In the genomic region with DNA sequence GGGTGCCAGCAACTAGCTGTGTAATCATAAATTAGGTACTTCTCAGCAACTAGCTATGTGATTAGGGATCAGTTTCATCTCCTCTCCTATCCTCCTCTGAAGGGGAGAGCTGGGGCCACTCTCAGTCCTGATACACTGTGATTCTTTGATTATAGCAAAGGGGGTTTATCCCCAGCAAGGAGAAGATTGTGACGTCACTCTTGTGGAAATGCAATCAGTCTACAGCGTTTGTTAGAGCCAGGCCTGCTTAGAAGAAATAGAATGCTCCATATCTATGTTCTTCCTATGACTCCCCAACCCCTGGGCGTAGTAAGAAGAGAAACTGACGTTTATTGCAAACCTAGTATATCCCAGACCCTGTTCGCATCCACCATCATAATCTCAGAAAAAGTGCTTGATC, we compare ENCODE assay signal across 1 cellular context.
TF ChIP-seq lines count a peak whose summit lies in the region.

No MANE protein-coding gene starts in this region.

TF ChIP-seq in H1, 55 proteins besides CTCF, POLR2A, EP300 and RAD21 (continued from another document):
- no peak for TF ChIP-seq JUN (IDR thresholded peaks at IDR 0.05; ENCODE audit: low read depth, low read length)
- no peak for TF ChIP-seq RNF2 (IDR thresholded peaks at IDR 0.05; ENCODE audit: borderline replicate concordance, low read depth, low read length, missing control alignments, poor library complexity, severe bottlenecking)
- TF ChIP-seq TBP (IDR thresholded peaks at IDR 0.05; ENCODE audit: low read depth, low read length) = no peak
- no peak for TF ChIP-seq RXRA (IDR thresholded peaks at IDR 0.05; ENCODE audit: insufficient read depth, low read depth, low read length)
- no peak for TF ChIP-seq KDM1A (IDR thresholded peaks at IDR 0.05; ENCODE audit: borderline replicate concordance, low read length)
- TF ChIP-seq BRCA1 (IDR thresholded peaks at IDR 0.05; ENCODE audit: low read depth, low read length) = no peak
